In the genomic region with DNA sequence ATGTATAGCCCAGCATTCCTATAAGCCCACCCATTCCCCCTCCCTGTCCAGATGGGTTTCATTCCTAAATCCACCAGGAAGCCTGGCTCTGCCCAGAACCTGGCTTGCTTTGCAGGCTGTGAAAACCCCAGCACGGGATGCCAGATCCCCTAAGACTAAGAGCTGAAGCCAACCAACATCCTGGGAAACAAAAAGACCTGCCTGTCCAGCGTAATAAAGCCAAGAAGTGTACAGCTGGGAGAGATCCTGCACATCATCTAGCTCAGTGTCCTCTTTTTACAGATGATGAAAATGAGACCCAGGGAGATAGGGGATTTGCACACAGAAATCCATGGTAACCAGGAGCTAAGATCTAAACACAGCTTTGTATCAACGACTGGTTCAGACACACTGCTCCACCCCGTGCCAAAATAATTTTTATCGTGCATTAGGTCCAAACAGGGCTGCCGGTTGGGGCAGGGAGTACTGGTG, we compare ENCODE assay signal across 1 cellular context.
TF ChIP-seq lines count a peak whose summit lies in the region.

No MANE protein-coding gene starts in this region.

TF ChIP-seq in H1, 55 proteins besides CTCF, POLR2A, EP300 and RAD21 (continued from another document):
- no peak for TF ChIP-seq EZH2 (IDR thresholded peaks at IDR 0.05; ENCODE audit: low read depth, low read length, severe bottlenecking)
- TF ChIP-seq USF2 (IDR thresholded peaks at IDR 0.05; ENCODE audit: low read length) = no peak
- TF ChIP-seq, protein P1, sequence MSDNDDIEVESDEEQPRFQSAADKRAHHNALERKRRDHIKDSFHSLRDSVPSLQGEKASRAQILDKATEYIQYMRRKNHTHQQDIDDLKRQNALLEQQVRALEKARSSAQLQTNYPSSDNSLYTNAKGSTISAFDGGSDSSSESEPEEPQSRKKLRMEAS (IDR thresholded peaks at IDR 0.05) = no peak
- no peak for TF ChIP-seq CHD1 (IDR thresholded peaks at IDR 0.05; ENCODE audit: low read depth, low read length)
- no peak for TF ChIP-seq CTBP2 (IDR thresholded peaks at IDR 0.05; ENCODE audit: borderline replicate concordance, insufficient read depth, insufficient read length, low read length)
- no peak for TF ChIP-seq NANOG (IDR thresholded peaks at IDR 0.05; ENCODE audit: insufficient read depth, low read depth, low read length, poor library complexity, severe bottlenecking)
- TF ChIP-seq POU5F1 (IDR thresholded peaks at IDR 0.05; ENCODE audit: low read depth, low read length) = no peak
- TF ChIP-seq HDAC6 (IDR thresholded peaks at IDR 0.05; ENCODE audit: low read depth, low read length) = no peak
